27 cellular contexts compared by ENCODE assay signal in the genomic region with DNA sequence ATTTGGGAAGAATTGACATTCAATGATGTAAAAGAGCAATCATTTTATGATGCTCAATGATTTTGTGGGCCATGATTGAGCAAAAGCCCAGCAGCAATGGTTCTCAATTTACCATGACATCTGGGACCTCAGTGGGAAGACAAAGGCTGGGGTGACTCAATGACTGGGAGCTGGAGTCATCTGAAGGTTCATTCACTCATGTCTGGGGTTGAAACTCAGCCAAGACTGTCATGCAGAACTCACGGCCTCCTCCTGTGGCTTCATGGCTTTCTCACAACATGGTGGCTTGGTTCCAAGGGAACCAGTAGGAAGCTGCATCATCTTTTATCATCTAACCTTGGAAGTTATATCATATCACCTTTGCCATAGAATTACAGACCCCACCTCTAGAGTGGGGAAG. TPM values are rescaled to one million over a fixed set of nuclear protein-coding genes. Genes with fewer than 3 reads are reported as not detected.
DNase-seq lines count a peak whose midpoint lies in the region; ATAC-seq, FAIRE-seq and TF ChIP-seq lines count a peak whose summit lies in the region.
"Had no signal": no experiment of that assay in that cellular context is flagged by ENCODE, and none has a peak within 500 bp of the region (broad histone marks: within the 10 kb centered on the region; RNA-seq: fewer than 3 reads in every experiment).

No MANE protein-coding gene starts in this region.

- FAIRE-seq in bronchial epithelial cell (lab: Jason Lieb, UNC) = peak; percentile 94
- FAIRE-seq: H1 had no signal

- H3K27me3 Mint-ChIP-seq in endodermal cell (ENCODE audit: insufficient read depth) = no peaks in the 10 kb centered on the region
- H3K27me3 Mint-ChIP-seq: activated naive CD8-positive, alpha-beta T cell treated with anti-CD3 and anti-CD28 coated beads, Interleukin-2, amount 10 ng/mL, durations not matched to agents 7 days and 5 days; brain; naive B cell had no signal

- no peaks in the 10 kb centered on the region for H3K9me3 ChIP-seq in endodermal cell (ENCODE audit: control insufficient read depth, low read length)
- H3K9me3 ChIP-seq: thyroid gland had no signal

- ATAC-seq in GM19328 (IDR thresholded peaks at IDR 0.05; ENCODE audit: unreplicated experiment) = no peak
- ATAC-seq in GM18868 (IDR thresholded peaks at IDR 0.05; ENCODE audit: unreplicated experiment) = no peak
- ATAC-seq: activated CD4-positive, CD25-positive, alpha-beta regulatory T cell treated with anti-CD3 and anti-CD28 coated beads, Interleukin-2, amount 50 U/mL, for 24 hours; activated T-cell treated with anti-CD3 and anti-CD28 coated beads, Interleukin-2, amount 50 U/mL, for 72 hours; CD8-positive, alpha-beta T cell; esophagus mucosa; heart right ventricle; Panc1; sciatic nerve had no signal

- H3K27ac ChIP-seq in endodermal cell (ENCODE audit: low read depth, low read length) = no peak overlapping the region
- H3K27ac ChIP-seq: heart right ventricle, thyroid gland had no signal

- 91% methylated on average over 1 of the region's 1 CpG; no CpG with 5 or more reads in 1 of the 2 experiments for WGBS in endodermal cell (ENCODE audit: insufficient coverage in 1 of 2, insufficient read length in 1 of 2), 2 experiments

- H3K4me1 ChIP-seq in endodermal cell (ENCODE audit: control insufficient read depth, insufficient read depth, low read length) = no peaks in the 10 kb centered on the region

- no peak overlapping the region for H3K4me3 ChIP-seq in bronchial epithelial cell (ENCODE audit: low read depth, low read length)
- no peak overlapping the region for H3K4me3 ChIP-seq in endodermal cell (ENCODE audit: low read length)
- no peak overlapping the region for H3K4me3 ChIP-seq in H7 (ENCODE audit: insufficient read depth, low read depth, low read length)
- H3K4me3 ChIP-seq: heart right ventricle, thyroid gland had no signal

- H3K36me3 Mint-ChIP-seq in endodermal cell (ENCODE audit: low read depth) = peaks cover 3% of the 10 kb centered on the region

- H3K36me3 ChIP-seq in bronchial epithelial cell (ENCODE audit: control insufficient read depth, insufficient read depth, low read length) = peaks cover 2% of the 10 kb centered on the region
- H3K36me3 ChIP-seq in endodermal cell (ENCODE audit: control insufficient read depth, insufficient read depth, low read length) = no peaks in the 10 kb centered on the region
- H3K36me3 ChIP-seq in H7 (replicated peaks; ENCODE audit: control insufficient read depth, insufficient read depth, low read length) = no peaks in the 10 kb centered on the region
- H3K36me3 ChIP-seq: thyroid gland had no signal

- TF ChIP-seq CTCF in bronchial epithelial cell (IDR thresholded peaks at IDR 0.05; ENCODE audit: insufficient read depth, low read length, severe bottlenecking) = no peak
- TF ChIP-seq CTCF in endodermal cell (conservative IDR thresholded peaks at IDR 0.05) = no peak

- H3K4me1 Mint-ChIP-seq in endodermal cell = peaks cover 7% of the 10 kb centered on the region
- H3K4me1 Mint-ChIP-seq: naive B cell had no signal

- peaks cover 3% of the 10 kb centered on the region for H3K9me3 Mint-ChIP-seq in endodermal cell

- H3K27me3 ChIP-seq in bronchial epithelial cell (ENCODE audit: control insufficient read depth, insufficient read depth, low read length) (no peaks in the 10 kb centered on the region), endodermal cell (ENCODE audit: control insufficient read depth, insufficient read depth, low read length, poor library complexity, severe bottlenecking) (no peaks in the 10 kb centered on the region), H7 (ENCODE audit: control insufficient read depth, insufficient read depth, low read length) (no peaks in the 10 kb centered on the region)
- H3K27me3 ChIP-seq: heart right ventricle, thyroid gland had no signal

- H3K9ac ChIP-seq in endodermal cell (ENCODE audit: extremely low read depth, low read length, poor library complexity, severe bottlenecking) = no peak overlapping the region

- H3K27ac Mint-ChIP-seq in endodermal cell = no peak overlapping the region
- H3K27ac Mint-ChIP-seq: activated naive CD8-positive, alpha-beta T cell treated with anti-CD3 and anti-CD28 coated beads, Interleukin-2, amount 10 ng/mL, durations not matched to agents 7 days and 5 days; activated T-cell treated with anti-CD3 and anti-CD28 coated beads, Interleukin-2, amount 50 U/mL, for 72 hours; brain; CD8-positive, alpha-beta T cell; immature natural killer cell; naive B cell had no signal

- peak; percentile 53 for DNase-seq in EL
- DNase-seq in NCI-H2171 (lab: John Stamatoyannopoulos, UW) = peak; percentile 3
- peak; percentile 75 for DNase-seq in bronchial epithelial cell (ENCODE audit: low read depth)
- DNase-seq in iris pigment epithelial cell (ENCODE audit: low read depth) = peak; percentile 37
- no peak for DNase-seq in endodermal cell
- DNase-seq in H7 = no peak
- DNase-seq: activated CD8-positive, alpha-beta memory T cell treated with anti-CD3 and anti-CD28 coated beads for 24 hours; activated naive CD8-positive, alpha-beta T cell treated with anti-CD3 and anti-CD28 coated beads, Interleukin-2, amount 10 ng/mL, durations not matched to agents 7 days and 5 days; activated T-cell treated with anti-CD3 and anti-CD28 coated beads, Interleukin-2, amount 50 U/mL, for 72 hours; CD8-positive, alpha-beta T cell; DMS79; heart right ventricle; immature natural killer cell; naive B cell; NCI-H1417 treated with DMSO at 0.1 percent for 48 hours; NCI-H774; stimulated activated naive CD4-positive, alpha-beta T cell; T1000; thyroid gland had no signal

- no peak overlapping the region for H3K4me3 Mint-ChIP-seq in endodermal cell
- H3K4me3 Mint-ChIP-seq: activated naive CD8-positive, alpha-beta T cell treated with anti-CD3 and anti-CD28 coated beads, Interleukin-2, amount 10 ng/mL, durations not matched to agents 7 days and 5 days; activated T-cell treated with anti-CD3 and anti-CD28 coated beads, Interleukin-2, amount 50 U/mL, for 72 hours; brain; CD8-positive, alpha-beta T cell; immature natural killer cell; naive B cell had no signal

RNA-seq across cellular contexts. Expression of a gene that starts 45.1 kb away (rescaled TPM):
- 0.53 and 0.64 TPM in 2 replicates for total RNA-seq in bronchial epithelial cell
- under 1 TPM in 1 of 2 donors, not detected in 1; 0.13 TPM for total RNA-seq in endodermal cell
- 0.07 TPM for polyA plus RNA-seq in endodermal cell (2013, experiment 1 of 2)
- 0.08 TPM for polyA plus RNA-seq in endodermal cell (2013, experiment 2 of 2)
- total RNA-seq in H7 (2014; rRNA removed; shearing (Covaris generic)) = not detected in 2 replicates
- total RNA-seq: H1 had no signal
- polyA plus RNA-seq: H1 had no signal

Comparison
In these comparisons a context has a peak if more than half of its experiments do, and no peak if none do; other contexts are left out.
1. DNase-seq: peak in EL (single experiment), NCI-H2171 (single experiment), bronchial epithelial cell (single experiment) and iris pigment epithelial cell (single experiment); none in endodermal cell (single experiment) and H7 (single experiment).